In genomic region chr14:102074415-102074964, GRCh38 we compare ENCODE assay signal across 16 cellular contexts. TPM values are rescaled to one million over a fixed set of nuclear protein-coding genes. Genes with fewer than 3 reads are reported as not detected.
A peak's percentile ranks its signal among the peaks of the same experiment; 100 is the strongest.
DNase-seq lines count a peak whose midpoint lies in the region; ATAC-seq and TF ChIP-seq lines count a peak whose summit lies in the region.
"Had no signal": no experiment of that assay in that cellular context is flagged by ENCODE, and none has a peak within 500 bp of the region (broad histone marks: within the 10 kb centered on the region; RNA-seq: fewer than 3 reads in every experiment).

No MANE protein-coding gene starts in this region.

- TF ChIP-seq CTCF in endothelial cell (IDR thresholded peaks at IDR 0.05; ENCODE audit: unreplicated experiment), result no peak

- H3K36me3 Mint-ChIP-seq in activated naive CD4-positive, alpha-beta T cell treated with anti-CD3 and anti-CD28 coated beads, Interleukin-2, amount 50 U/mL, for 24 hours, result peaks cover 7% of the 10 kb centered on the region
- H3K36me3 Mint-ChIP-seq in endothelial cell (ENCODE audit: low read depth, unreplicated experiment), result peaks cover 10% of the 10 kb centered on the region

- H3K27me3 Mint-ChIP-seq in activated naive CD4-positive, alpha-beta T cell treated with anti-CD3 and anti-CD28 coated beads, Interleukin-2, amount 50 U/mL, for 24 hours, result no peaks in the 10 kb centered on the region
- peaks cover 3% of the 10 kb centered on the region for H3K27me3 Mint-ChIP-seq in endothelial cell (ENCODE audit: unreplicated experiment)

- H3K4me1 Mint-ChIP-seq in activated naive CD4-positive, alpha-beta T cell treated with anti-CD3 and anti-CD28 coated beads, Interleukin-2, amount 50 U/mL, for 24 hours, result no peaks in the 10 kb centered on the region
- H3K4me1 Mint-ChIP-seq in endothelial cell (ENCODE audit: unreplicated experiment), result peaks cover 5% of the 10 kb centered on the region

- peak overlapping the region; percentile 19 for H3K27ac Mint-ChIP-seq in activated naive CD4-positive, alpha-beta T cell treated with anti-CD3 and anti-CD28 coated beads, Interleukin-2, amount 50 U/mL, for 24 hours
- H3K27ac Mint-ChIP-seq in endothelial cell (ENCODE audit: unreplicated experiment), result peak overlapping the region; percentile 34

- H3K4me3 Mint-ChIP-seq in activated naive CD4-positive, alpha-beta T cell treated with anti-CD3 and anti-CD28 coated beads, Interleukin-2, amount 50 U/mL, for 24 hours, result no peak overlapping the region
- H3K4me3 Mint-ChIP-seq in endothelial cell (ENCODE audit: unreplicated experiment), result peak overlapping the region; percentile 70
- H3K4me3 Mint-ChIP-seq: CD14-positive monocyte had no signal

- H3K9me3 Mint-ChIP-seq in activated naive CD4-positive, alpha-beta T cell treated with anti-CD3 and anti-CD28 coated beads, Interleukin-2, amount 50 U/mL, for 24 hours, result no peaks in the 10 kb centered on the region
- H3K9me3 Mint-ChIP-seq in endothelial cell (ENCODE audit: unreplicated experiment), result no peaks in the 10 kb centered on the region

- no peak for ATAC-seq in GM19035 (IDR thresholded peaks at IDR 0.05; ENCODE audit: unreplicated experiment)

- DNase-seq in activated naive CD4-positive, alpha-beta T cell (lab: John Stamatoyannopoulos, UW), result no peak
- peak; percentile 66 for DNase-seq in NCI-H2029 (lab: John Stamatoyannopoulos, UW)
- DNase-seq in endothelial cell (ENCODE audit: low spot score), result no peak
- DNase-seq in activated gamma-delta T cell (lab: John Stamatoyannopoulos, UW), result no peak
- no peak for DNase-seq in HPDE6-E6E7 (ENCODE audit: extremely low spot score)
- DNase-seq: COR-L47, DMS53, KG1, NCI-H1048, NCI-H146, NCI-H2107, NCI-H345, NCI-H69 had no signal

RNA-seq across cellular contexts. Expression of gene HSP90AA1, which starts 12.4 kb away (rescaled TPM):
- 246 TPM for total RNA-seq in endothelial cell (ENCODE audit: unreplicated experiment)
